13 cellular contexts compared by ENCODE assay signal in genomic region chr11:97893612-97894011, GRCh38.
"Had no signal": no experiment of that assay in that cellular context is flagged by ENCODE, and none has a peak within 500 bp of the region (broad histone marks: within the 10 kb centered on the region; RNA-seq: fewer than 3 reads in every experiment).

No MANE protein-coding gene starts in this region.

- H3K36me3 ChIP-seq: gastrocnemius medialis, left lung, sigmoid colon, upper lobe of left lung had no signal

- H3K27ac ChIP-seq: gastrocnemius medialis, left lung, sigmoid colon, upper lobe of left lung had no signal

- DNase-seq: activated CD4-positive, alpha-beta T cell treated with anti-CD3 and anti-CD28 coated beads for 1 hour; activated CD4-positive, alpha-beta T cell treated with anti-CD3 and anti-CD28 coated beads, Interleukin-2, amount 50 U/mL, for 48 hours; activated CD8-positive, alpha-beta memory T cell treated with anti-CD3 and anti-CD28 coated beads, Interleukin-2, amount 10 ng/mL, durations not matched to agents 7 days and 5 days; activated effector memory CD4-positive, alpha-beta T cell treated with anti-CD3 and anti-CD28 coated beads, Interleukin-2, amount 50 U/mL, for 16 hours; activated T-cell treated with anti-CD3 and anti-CD28 coated beads, Interleukin-2, amount 50 U/mL, for 24 hours; effector memory CD4-positive, alpha-beta T cell; gastrocnemius medialis; left lung; nephron progenitor cell; sigmoid colon; stimulated activated CD4-positive, alpha-beta T cell treated with anti-CD3 and anti-CD28 coated beads, Interleukin-12 subunit alpha, Interleukin-12 subunit beta, amount 100 ng/mL, for 4 hours; stimulated activated naive CD8-positive, alpha-beta T cell treated with anti-CD3 and anti-CD28 coated beads, Interleukin-15, Interleukin-2, amounts not matched to agents 100 U/mL and 50 U/mL, for 24 hours; upper lobe of left lung had no signal

- H3K4me3 ChIP-seq: gastrocnemius medialis, left lung, sigmoid colon, upper lobe of left lung had no signal

- H3K4me1 ChIP-seq: gastrocnemius medialis, left lung, sigmoid colon, upper lobe of left lung had no signal

- H3K27me3 ChIP-seq: gastrocnemius medialis, left lung, sigmoid colon, upper lobe of left lung had no signal

- H3K9me3 ChIP-seq: gastrocnemius medialis, left lung, sigmoid colon, upper lobe of left lung had no signal
